In the genomic region with DNA sequence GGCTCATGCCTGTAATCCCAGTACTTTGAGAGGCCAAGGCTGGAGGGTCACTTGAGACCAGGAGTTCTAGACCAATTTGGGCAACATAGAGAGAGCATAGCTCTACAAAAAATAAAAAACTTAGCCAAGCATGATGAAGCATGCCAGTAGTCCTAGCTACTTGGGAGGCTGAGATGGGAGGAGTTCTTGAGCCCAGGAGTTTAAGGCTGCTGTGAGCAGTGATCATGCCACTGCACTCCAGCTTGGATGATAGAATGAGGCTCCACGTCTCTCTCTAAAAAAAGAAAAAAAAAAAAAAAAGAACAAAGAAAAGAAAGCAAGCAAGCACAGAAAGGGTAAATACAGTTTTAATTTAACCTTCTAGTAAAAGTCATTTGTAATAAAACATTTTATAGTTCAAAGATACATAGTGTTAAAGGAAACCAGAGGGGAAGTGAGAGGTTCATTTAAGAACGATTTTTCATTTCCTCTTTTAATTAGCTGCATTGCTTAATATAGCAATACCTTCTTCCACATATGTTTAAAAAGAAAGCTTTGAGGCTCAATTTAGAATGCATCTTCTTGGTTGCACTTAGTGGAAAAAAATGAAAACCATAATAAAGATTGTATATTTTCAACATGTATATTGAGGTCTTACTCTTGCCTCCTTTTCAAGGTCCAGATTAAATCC, we compare ENCODE assay signal across 16 cellular contexts. TPM values are rescaled to one million over a fixed set of nuclear protein-coding genes. Genes with fewer than 3 reads are reported as not detected.
A peak's percentile ranks its signal among the peaks of the same experiment; 100 is the strongest.
DNase-seq lines count a peak whose midpoint lies in the region; ATAC-seq and TF ChIP-seq lines count a peak whose summit lies in the region.
"Had no signal": no experiment of that assay in that cellular context is flagged by ENCODE, and none has a peak within 500 bp of the region (broad histone marks: within the 10 kb centered on the region; RNA-seq: fewer than 3 reads in every experiment).

No MANE protein-coding gene starts in this region.

- no peaks in the 10 kb centered on the region for H3K36me3 Mint-ChIP-seq in T-helper 2 cell treated with Interferon-gamma antibody and Interleukin-4, amounts not matched to agents 5 μg/mL and 100 μg/mL, for 36 hours (ENCODE audit: low read depth)
- H3K36me3 Mint-ChIP-seq: activated naive CD8-positive, alpha-beta T cell; CD4-positive, CD25-positive, alpha-beta regulatory T cell had no signal

- H2BK120ac ChIP-seq in mesenchymal stem cell (ENCODE audit: low read depth, low read length) = no peak overlapping the region

- 0 out of 2 replicates have a peak, but pooled peaks cover 4% of the 10 kb centered on the region for H4K20me1 ChIP-seq in OCI-LY7 (ENCODE audit: insufficient read depth, low read length)

- H3K9ac ChIP-seq in mesenchymal stem cell (ENCODE audit: low read length) = no peak overlapping the region

- H3K4ac ChIP-seq in mesenchymal stem cell (ENCODE audit: low read depth in 1 of 2, low read length in 2 of 2) = no peak overlapping the region

- no peak overlapping the region for H2BK5ac ChIP-seq in mesenchymal stem cell (ENCODE audit: low read depth, low read length, poor library complexity, severe bottlenecking)

- H2BK12ac ChIP-seq in mesenchymal stem cell (ENCODE audit: low read length in 2 of 2) = no peak overlapping the region

- CTCF ChIA-PET in OCI-LY7 (lab: Charles Lee; ENCODE audit: unreplicated experiment) = interaction anchor here (0.6 kb wide), 1 partner anchor 16 kb away, joined by 3 read pairs; no protein-coding TSS in a partner anchor

- H3K18ac ChIP-seq in mesenchymal stem cell (ENCODE audit: low read depth in 1 of 2, low read length in 2 of 2) = no peak overlapping the region

- H3K9me3 Mint-ChIP-seq in T-helper 2 cell treated with Interferon-gamma antibody and Interleukin-4, amounts not matched to agents 5 μg/mL and 100 μg/mL, for 36 hours = no peaks in the 10 kb centered on the region

- H3K4me3 ChIP-seq in OCI-LY7 (ENCODE audit: low read depth, low read length, poor library complexity, severe bottlenecking) (no peak overlapping the region), mesenchymal stem cell (ENCODE audit: insufficient read depth in 1 of 2, low read depth in 1 of 2, low read length in 2 of 2) (no peak overlapping the region), Peyer's patch (no peak overlapping the region)
- H3K4me3 ChIP-seq: left lung had no signal

- no peak overlapping the region for H3K27ac Mint-ChIP-seq in T-helper 2 cell treated with Interferon-gamma antibody and Interleukin-4, amounts not matched to agents 5 μg/mL and 100 μg/mL, for 36 hours
- H3K27ac Mint-ChIP-seq: activated naive CD8-positive, alpha-beta T cell; CD4-positive, CD25-positive, alpha-beta regulatory T cell had no signal

- no peak overlapping the region for H2AK5ac ChIP-seq in mesenchymal stem cell (ENCODE audit: low read length, severe bottlenecking)

- TF ChIP-seq POLR2A in Peyer's patch (IDR thresholded peaks at IDR 0.05) = no peak

- H3K4me3 Mint-ChIP-seq in T-helper 2 cell treated with Interferon-gamma antibody and Interleukin-4, amounts not matched to agents 5 μg/mL and 100 μg/mL, for 36 hours = no peak overlapping the region
- H3K4me3 Mint-ChIP-seq: activated naive CD8-positive, alpha-beta T cell; CD4-positive, CD25-positive, alpha-beta regulatory T cell had no signal

- no peak for TF ChIP-seq CTCF in OCI-LY7 (conservative IDR thresholded peaks at IDR 0.05; ENCODE audit: low read length)
- TF ChIP-seq CTCF in Peyer's patch (IDR thresholded peaks at IDR 0.05) = no peak

- POLR2A ChIA-PET in OCI-LY7 (lab: Charles Lee) = interaction anchor here (0.7 kb wide), 3 partner anchors 129 to 1232 kb away, joined by 3 to 4 read pairs (median 3); no protein-coding TSS in a partner anchor

- no peak overlapping the region for H2BK15ac ChIP-seq in mesenchymal stem cell (ENCODE audit: low read depth, poor library complexity, severe bottlenecking)

- H3K4me1 Mint-ChIP-seq in T-helper 2 cell treated with Interferon-gamma antibody and Interleukin-4, amounts not matched to agents 5 μg/mL and 100 μg/mL, for 36 hours (ENCODE audit: low read depth) = no peaks in the 10 kb centered on the region
- H3K4me1 Mint-ChIP-seq: CD4-positive, CD25-positive, alpha-beta regulatory T cell had no signal

- H2AFZ ChIP-seq in OCI-LY7 (ENCODE audit: low read length) (no peak overlapping the region), mesenchymal stem cell (ENCODE audit: low read depth, low read length) (no peak overlapping the region)

- no peak overlapping the region for H3K23ac ChIP-seq in mesenchymal stem cell (ENCODE audit: low read length in 2 of 2)

- H3K27me3 ChIP-seq in mesenchymal stem cell (ENCODE audit: control insufficient read depth in 1 of 2, insufficient read depth in 1 of 2, low read length in 2 of 2) = peaks cover 5 to 15% of the 10 kb centered on the region in 2 experiments
- no peaks in the 10 kb centered on the region for H3K27me3 ChIP-seq in Peyer's patch
- H3K27me3 ChIP-seq: left lung had no signal

- H3K4me2 ChIP-seq in OCI-LY7 (ENCODE audit: low read length) = peak overlapping the region; percentile 47
- H3K4me2 ChIP-seq in mesenchymal stem cell (ENCODE audit: low read length, poor library complexity, severe bottlenecking) = no peak overlapping the region

- H3K79me1 ChIP-seq in mesenchymal stem cell (replicated peaks; ENCODE audit: low read length, poor library complexity, severe bottlenecking) = no peaks in the 10 kb centered on the region

- BruUV-seq in OCI-LY7 (replicated peaks; lab: Mats Ljungman, UMichigan) = no TSS peak

- no CpG with 5 or more reads among the region's 2 CpGs for WGBS in mesenchymal stem cell

- no peak overlapping the region for H3K14ac ChIP-seq in mesenchymal stem cell (ENCODE audit: low read length in 2 of 2)

- H3K27ac ChIP-seq in OCI-LY7 (ENCODE audit: low read depth, low read length, poor library complexity, severe bottlenecking) (no peak overlapping the region), mesenchymal stem cell (ENCODE audit: low read length, poor library complexity, severe bottlenecking) (no peak overlapping the region), Peyer's patch (peak overlapping the region in 1 of 4 donors; percentile 38)
- H3K27ac ChIP-seq: foreskin keratinocyte had no signal

- H4K8ac ChIP-seq in mesenchymal stem cell (ENCODE audit: low read length) = no peak overlapping the region

- H3K4me1 ChIP-seq in OCI-LY7 (ENCODE audit: insufficient read depth, low read length, poor library complexity, severe bottlenecking) = peaks cover 17% of the 10 kb centered on the region
- no peaks in the 10 kb centered on the region for H3K4me1 ChIP-seq in mesenchymal stem cell (ENCODE audit: control insufficient read depth, insufficient read depth, low read depth, low read length)
- H3K4me1 ChIP-seq in Peyer's patch = no peaks in the 10 kb centered on the region
- H3K4me1 ChIP-seq: foreskin keratinocyte had no signal

- peak; percentile 95 for ATAC-seq in GM18511 (IDR thresholded peaks at IDR 0.05; ENCODE audit: unreplicated experiment)
- peak; percentile 77 for ATAC-seq in GM21526 (IDR thresholded peaks at IDR 0.05; ENCODE audit: low FRiP score, unreplicated experiment)
- peak; percentile 88 for ATAC-seq in HG03159 (IDR thresholded peaks at IDR 0.05; ENCODE audit: unreplicated experiment)
- no peak for ATAC-seq in HG02763 (IDR thresholded peaks at IDR 0.05; ENCODE audit: unreplicated experiment)
- ATAC-seq: foreskin keratinocyte had no signal

- no peak overlapping the region for H4K91ac ChIP-seq in mesenchymal stem cell (ENCODE audit: low read length)

- H3K9me2 ChIP-seq in OCI-LY7 (ENCODE audit: insufficient read depth, low read length) = no peaks in the 10 kb centered on the region

- H3K36me3 ChIP-seq in OCI-LY7 (ENCODE audit: insufficient read depth, low read length) (no peaks in the 10 kb centered on the region), mesenchymal stem cell (ENCODE audit: control insufficient read depth in 1 of 2, insufficient read depth in 2 of 2, low read depth in 1 of 2, low read length in 2 of 2) (no peaks in the 10 kb centered on the region), Peyer's patch (no peaks in the 10 kb centered on the region)
- H3K36me3 ChIP-seq: left lung had no signal

- no peaks in the 10 kb centered on the region for H3K9me3 ChIP-seq in OCI-LY7 (ENCODE audit: low read length)
- H3K9me3 ChIP-seq in mesenchymal stem cell (ENCODE audit: control insufficient read depth, low read length) = no peaks in the 10 kb centered on the region
- no peaks in the 10 kb centered on the region for H3K9me3 ChIP-seq in Peyer's patch
- H3K9me3 ChIP-seq: left lung had no signal

- no peaks in the 10 kb centered on the region for H3K79me2 ChIP-seq in OCI-LY7 (ENCODE audit: insufficient read depth, low read depth, low read length)

- H3K27me3 Mint-ChIP-seq in T-helper 2 cell treated with Interferon-gamma antibody and Interleukin-4, amounts not matched to agents 5 μg/mL and 100 μg/mL, for 36 hours (ENCODE audit: low read depth) = peaks cover 14% of the 10 kb centered on the region
- H3K27me3 Mint-ChIP-seq: CD4-positive, CD25-positive, alpha-beta regulatory T cell had no signal

- intact Hi-C loops in OCI-LY7 (cut with micrococcal nuclease; ENCODE audit: unreplicated experiment) = loop anchor here (2.0 kb wide), 1 partner anchor 15 kb away; a partner anchor contains a TSS

- peak; percentile 67 for DNase-seq in OCI-LY7 (ENCODE audit: low spot score)
- DNase-seq in mesenchymal stem cell = no peak
- DNase-seq in Peyer's patch = no peak
- DNase-seq in T-helper 2 cell treated with Interferon-gamma antibody and Interleukin-4, amounts not matched to agents 5 μg/mL and 100 μg/mL, for 36 hours (ENCODE audit: low spot score) = no peak
- DNase-seq: activated CD4-positive, alpha-beta T cell treated with anti-CD3 and anti-CD28 coated beads, Interleukin-2, amount 50 U/mL, for 4 hours; CD4-positive, CD25-positive, alpha-beta regulatory T cell; foreskin keratinocyte; left lung; stimulated activated CD4-positive, alpha-beta T cell treated with anti-CD3 and anti-CD28 coated beads, Interleukin-1b, Interleukin-23, amount 100 ng/mL, for 48 hours; SW 1271 had no signal

RNA-seq across cellular contexts. Expression of a gene that starts 14.9 kb away (rescaled TPM):
- 15.1 and 16.6 TPM in 2 replicates for total RNA-seq in OCI-LY7 (2014; rRNA removed; shearing (Covaris generic))
- 9.0 and 11.2 TPM in 2 replicates for total RNA-seq in OCI-LY7 (2022)
- polyA plus RNA-seq in mesenchymal stem cell (2013, experiment 1 of 2) = not detected
- not detected for polyA plus RNA-seq in mesenchymal stem cell (2013, experiment 2 of 2)
- total RNA-seq in Peyer's patch = 10 to 100 TPM in 1 of 4 donors, under 1 TPM in 2, not detected in 1; 0.57 to 18.2 (median 0.67) TPM
- total RNA-seq: foreskin keratinocyte, NCI-H460 had no signal
- polyA plus RNA-seq: foreskin keratinocyte had no signal

RNA-seq across cellular contexts. Expression of a gene that starts 46.2 kb away (rescaled TPM):
- total RNA-seq in OCI-LY7 (2014; rRNA removed; shearing (Covaris generic)) = 0.19 TPM in 1 of 2 replicates, not detected in the other
- total RNA-seq in OCI-LY7 (2022) = 0.59 TPM in 1 of 2 replicates, not detected in the other
- 185 TPM for polyA plus RNA-seq in mesenchymal stem cell (2013, experiment 1 of 2)
- 180 TPM for polyA plus RNA-seq in mesenchymal stem cell (2013, experiment 2 of 2)
- total RNA-seq in Peyer's patch = 10 to 100 TPM; 31.6 to 61.1 (median 43.6) TPM

Comparison
In these comparisons a context has a peak if more than half of its experiments do, and no peak if none do; other contexts are left out.
1. RNA of a gene that starts 46.2 kb away (total RNA-seq): 31.6 to 61.1 TPM in Peyer's patch; 0.19 to 0.59 TPM in OCI-LY7; every median in the first group is over 10 times any median in the second.